In the genomic region with DNA sequence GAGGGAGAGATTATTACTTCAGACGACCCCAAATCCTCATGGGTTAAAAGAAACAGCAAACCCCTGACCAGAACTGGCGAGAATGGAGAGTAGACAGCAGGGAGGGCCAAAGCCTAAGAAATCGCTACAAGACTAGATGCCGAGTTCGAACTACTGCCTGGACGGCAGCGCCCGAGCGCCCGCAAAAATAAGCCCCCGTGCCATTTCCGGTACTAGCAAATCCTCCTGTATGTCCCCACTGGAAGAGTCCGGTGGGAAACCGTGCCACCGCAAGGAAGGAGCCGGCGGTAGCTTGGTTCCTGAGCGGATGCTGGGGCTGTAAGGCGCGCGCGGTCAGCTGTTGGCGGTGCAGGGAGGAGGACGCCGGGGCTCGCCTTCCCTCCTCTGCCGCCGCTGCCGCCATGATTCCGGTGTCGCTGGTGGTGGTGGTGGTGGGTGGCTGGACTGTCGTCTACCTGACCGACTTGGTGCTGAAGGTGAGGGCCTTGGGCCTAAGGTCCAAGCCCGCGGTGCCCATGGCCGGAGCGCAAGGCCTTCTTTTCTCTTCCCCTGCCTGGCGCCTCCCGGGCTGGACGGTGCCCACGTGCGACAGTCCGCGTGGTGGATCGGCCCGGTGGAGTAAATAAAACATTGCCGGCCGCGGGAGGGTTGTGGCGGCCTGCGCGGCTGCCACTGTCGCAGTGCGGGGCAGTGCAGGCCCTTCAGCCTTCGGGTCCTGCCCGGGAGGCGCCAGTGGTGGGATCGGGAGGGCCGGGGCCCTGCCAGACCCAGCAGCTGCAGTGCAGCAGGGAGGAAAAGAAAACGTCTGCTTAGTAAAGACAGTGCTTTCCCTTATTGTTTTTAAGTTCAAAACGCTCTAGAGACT, we compare ENCODE assay signal across 8 cellular contexts. TPM values are rescaled to one million over a fixed set of nuclear protein-coding genes. Genes with fewer than 3 reads are reported as not detected.
A peak's percentile ranks its signal among the peaks of the same experiment; 100 is the strongest.
DNase-seq lines count a peak whose midpoint lies in the region; ATAC-seq and TF ChIP-seq lines count a peak whose summit lies in the region.

A gene (plus strand): TSS at position 284 of the 865 bp plus-strand sequence. CDS start 118 bp downstream, at position 402.

- peak within 1 kb of the TSS; percentile 84 for H3K27ac Mint-ChIP-seq in activated naive CD8-positive, alpha-beta T cell treated with anti-CD3 and anti-CD28 coated beads, Interleukin-2, amount 50 U/mL, for 24 hours

- H3K36me3 ChIP-seq in heart left ventricle: peaks cover 0 to 15% (median 6%) of the 10 kb centered on the region in 9 donors
- H3K36me3 ChIP-seq in transverse colon: no peaks in the 10 kb centered on the region

- TF ChIP-seq POLR2A in heart left ventricle (IDR thresholded peaks at IDR 0.05) (peak in 1 of 2 donors; percentile 30), transverse colon (IDR thresholded peaks at IDR 0.05) (peak; percentile 67)

- H3K27ac ChIP-seq in heart left ventricle: peak within 1 kb of the TSS; percentile 63 to 86 (median 82)
- peak within 1 kb of the TSS; percentile 71 to 88 (median 81) for H3K27ac ChIP-seq in transverse colon

- H3K36me3 Mint-ChIP-seq in activated naive CD8-positive, alpha-beta T cell treated with anti-CD3 and anti-CD28 coated beads, Interleukin-2, amount 50 U/mL, for 24 hours (ENCODE audit: low read depth): peaks cover 6% of the 10 kb centered on the region

- intact Hi-C loops in heart left ventricle (cut with DNase I) (loop anchor here in 6 of 10 donors (1.0 to 10.0 kb wide), 7 partner anchors 75 to 135 kb away; a partner anchor contains a TSS), transverse colon (cut with DNase I; ENCODE audit: low total_unique reads) (no loop called here)

- ATAC-seq in HG02763 (IDR thresholded peaks at IDR 0.05; ENCODE audit: unreplicated experiment) (peak; percentile 78), heart left ventricle (peak; percentile 79 to 96 (median 94))
- peak; percentile 92 for ATAC-seq in activated naive CD8-positive, alpha-beta T cell treated with anti-CD3 and anti-CD28 coated beads, Interleukin-2, amount 50 U/mL, for 24 hours

- no peak for TF ChIP-seq CTCF in GM12875 (IDR thresholded peaks at IDR 0.05; ENCODE audit: borderline replicate concordance, insufficient read depth, low read depth, low read length)
- peak in 3 of 12 donors; percentile 11 to 26 (median 21) for TF ChIP-seq CTCF in heart left ventricle (IDR thresholded peaks at IDR 0.05)
- TF ChIP-seq CTCF in transverse colon (IDR thresholded peaks at IDR 0.05): peak in 1 of 5 experiments; percentile 14

- peaks cover 0 to 19% (median 3%) of the 10 kb centered on the region in 12 donors for H3K4me1 ChIP-seq in heart left ventricle
- H3K4me1 ChIP-seq in transverse colon: peaks cover 0 to 13% (median 2%) of the 10 kb centered on the region in 4 donors

- H3K4me1 Mint-ChIP-seq in activated naive CD8-positive, alpha-beta T cell treated with anti-CD3 and anti-CD28 coated beads, Interleukin-2, amount 50 U/mL, for 24 hours: peaks cover 10% of the 10 kb centered on the region

- H3K4me3 ChIP-seq in GM12875 (ENCODE audit: low read depth, low read length) (peak within 1 kb of the TSS; percentile 56), heart left ventricle (peak within 1 kb of the TSS; percentile 48 to 93 (median 72)), transverse colon (peak within 1 kb of the TSS; percentile 42 to 77 (median 64))

- 0 to 45% (median 16%) methylated on average over 22 to 61 of the region's 61 CpGs for WGBS in heart left ventricle, 4 donors
- whole genome bisulfite sequencing in transverse colon (ENCODE audit: low coverage in 1 of 2), 2 donors: 0 to 45% methylated on average over 1 to 61 of the region's 61 CpGs

- H3K27me3 Mint-ChIP-seq in activated naive CD8-positive, alpha-beta T cell treated with anti-CD3 and anti-CD28 coated beads, Interleukin-2, amount 50 U/mL, for 24 hours: no peaks in the 10 kb centered on the region

- peak within 1 kb of the TSS; percentile 89 for H3K4me3 Mint-ChIP-seq in activated naive CD8-positive, alpha-beta T cell treated with anti-CD3 and anti-CD28 coated beads, Interleukin-2, amount 50 U/mL, for 24 hours

- peak; percentile 45 for DNase-seq in NCI-H1417 treated with DMSO at 0.1 percent for 48 hours (lab: John Stamatoyannopoulos, UW)
- DNase-seq in SW 1271 (lab: John Stamatoyannopoulos, UW): peak; percentile 3 to 67
- DNase-seq in activated naive CD8-positive, alpha-beta T cell treated with anti-CD3 and anti-CD28 coated beads, Interleukin-2, amount 50 U/mL, for 24 hours: peak; percentile 79
- DNase-seq in heart left ventricle: peak; percentile 80 to 88 (median 83)
- DNase-seq in pons (ENCODE audit: low spot score): peak; percentile 74
- peak; percentile 85 for DNase-seq in transverse colon

- in situ Hi-C loops in transverse colon (cut with MboI; ENCODE audit: low pct_ligation_motif_present in 1 of 4, low pct_unique_long_range_greater_than_20kb in 1 of 4, low sequenced_read_pairs in 3 of 4): loop anchor here in 1 of 4 donors (25.0 kb wide), 1 partner anchor 98 kb away; a partner anchor contains a TSS

- peaks cover 0 to 5% (median 0%) of the 10 kb centered on the region in 9 donors for H3K27me3 ChIP-seq in heart left ventricle
- H3K27me3 ChIP-seq in transverse colon: no peaks in the 10 kb centered on the region

- TF ChIP-seq EP300 in transverse colon (IDR thresholded peaks at IDR 0.05; ENCODE audit: low read depth): no peak

- no peaks in the 10 kb centered on the region for H3K9me3 ChIP-seq in heart left ventricle
- H3K9me3 ChIP-seq in transverse colon: no peaks in the 10 kb centered on the region

- no peaks in the 10 kb centered on the region for H3K9me3 Mint-ChIP-seq in activated naive CD8-positive, alpha-beta T cell treated with anti-CD3 and anti-CD28 coated beads, Interleukin-2, amount 50 U/mL, for 24 hours

RNA-seq across cellular contexts. Expression of the gene that starts here (rescaled TPM):
- total RNA-seq in heart left ventricle (10 to 100 TPM in 7 of 9 donors, 1 to 10 TPM in 2; 7.5 to 14.8 (median 11.7) TPM), transverse colon (1 to 10 TPM; 1.8 to 7.8 (median 4.7) TPM)
- 10 to 100 TPM in 1 of 2 donors, 1 to 10 TPM in 1; 2.6 to 10.1 TPM for polyA plus RNA-seq in heart left ventricle

Comparison
In these comparisons a context has a peak if more than half of its experiments do, and no peak if none do; other contexts are left out.
1. Peak in every context shown above with its lines: DNase-seq, ATAC-seq, H3K4me3 ChIP-seq and H3K27ac ChIP-seq.
2. DNase-seq: peak in every context shown above with its lines; median percentile 85 in transverse colon; 83 in heart left ventricle; 79 in activated naive CD8-positive, alpha-beta T cell treated with anti-CD3 and anti-CD28 coated beads, Interleukin-2, amount 50 U/mL, for 24 hours; 74 in pons; 45 in NCI-H1417 treated with DMSO at 0.1 percent for 48 hours; 35 in SW 1271.